ENCODE assay signal across 25 cellular contexts in genomic region chr2:106932644-106933043, GRCh38. TPM values are rescaled to one million over a fixed set of nuclear protein-coding genes. Genes with fewer than 3 reads are reported as not detected.
DNase-seq lines count a peak whose midpoint lies in the region; ATAC-seq and TF ChIP-seq lines count a peak whose summit lies in the region.
"Had no signal": no experiment of that assay in that cellular context is flagged by ENCODE, and none has a peak within 500 bp of the region (broad histone marks: within the 10 kb centered on the region; RNA-seq: fewer than 3 reads in every experiment).

No MANE protein-coding gene starts in this region.

- H3K36me3 ChIP-seq in RWPE2 (ENCODE audit: low read depth) (no peaks in the 10 kb centered on the region), endodermal cell (ENCODE audit: control insufficient read depth, insufficient read depth, low read length) (no peaks in the 10 kb centered on the region), osteoblast (ENCODE audit: insufficient read depth, low read length) (no peaks in the 10 kb centered on the region)
- H3K36me3 ChIP-seq: BE2C, SJSA1 had no signal

- H3K4me2 ChIP-seq in osteoblast (ENCODE audit: insufficient read depth, low read length), result no peak overlapping the region

- H3K4me1 ChIP-seq in RWPE2 (ENCODE audit: insufficient read depth, poor library complexity, severe bottlenecking) (no peaks in the 10 kb centered on the region), endodermal cell (ENCODE audit: control insufficient read depth, insufficient read depth, low read length) (no peaks in the 10 kb centered on the region), osteoblast (ENCODE audit: insufficient read depth, low read length) (no peaks in the 10 kb centered on the region)
- H3K4me1 ChIP-seq: BE2C, SJSA1 had no signal

- H3K27me3 Mint-ChIP-seq in endodermal cell (ENCODE audit: insufficient read depth), result no peaks in the 10 kb centered on the region
- H3K27me3 Mint-ChIP-seq: T-cell had no signal

- TF ChIP-seq CTCF in RWPE2 (IDR thresholded peaks at IDR 0.05; ENCODE audit: poor library complexity, severe bottlenecking) (peak; percentile 11), endodermal cell (conservative IDR thresholded peaks at IDR 0.05) (peak; percentile 21), osteoblast (IDR thresholded peaks at IDR 0.05; ENCODE audit: extremely low read depth, low read depth, low read length) (no peak), GM13976 (IDR thresholded peaks at IDR 0.05; ENCODE audit: borderline replicate concordance, control extremely low read depth, extremely low read depth, insufficient read depth, missing control alignments) (no peak)

- no peaks in the 10 kb centered on the region for H3K4me1 Mint-ChIP-seq in endodermal cell
- H3K4me1 Mint-ChIP-seq: T-cell had no signal

- no peaks in the 10 kb centered on the region for H3K9me3 ChIP-seq in RWPE2 (ENCODE audit: severe bottlenecking)
- H3K9me3 ChIP-seq in endodermal cell (ENCODE audit: control insufficient read depth, low read length), result no peaks in the 10 kb centered on the region
- H3K9me3 ChIP-seq in osteoblast (ENCODE audit: low read depth, low read length), result no peaks in the 10 kb centered on the region
- H3K9me3 ChIP-seq: BE2C, SJSA1 had no signal

- H3K4me3 ChIP-seq in RWPE2 (ENCODE audit: severe bottlenecking) (no peak overlapping the region), endodermal cell (ENCODE audit: low read length) (no peak overlapping the region), osteoblast (ENCODE audit: insufficient read depth, low read length) (no peak overlapping the region)
- H3K4me3 ChIP-seq: SJSA1 had no signal

- H3K27me3 ChIP-seq in RWPE2 (ENCODE audit: insufficient read depth, poor library complexity, severe bottlenecking) (no peaks in the 10 kb centered on the region), endodermal cell (ENCODE audit: control insufficient read depth, insufficient read depth, low read length, poor library complexity, severe bottlenecking) (no peaks in the 10 kb centered on the region), osteoblast (ENCODE audit: insufficient read depth, low read length) (no peaks in the 10 kb centered on the region)
- H3K27me3 ChIP-seq: BE2C, SJSA1 had no signal

- peak; percentile 5; the same call in 1 of the 2 replicates for TF ChIP-seq RAD21 in Ishikawa (IDR thresholded peaks at IDR 0.05; ENCODE audit: low read depth)

- DNase-seq in DMS 273 (lab: John Stamatoyannopoulos, UW; ENCODE audit: unreplicated experiment), result peak; percentile 4
- DNase-seq in DMS 273 treated with DMSO at 0.1 percent for 48 hours (lab: John Stamatoyannopoulos, UW), result no peak
- no peak for DNase-seq in RWPE2 (ENCODE audit: low spot score)
- no peak for DNase-seq in endodermal cell
- DNase-seq in osteoblast (ENCODE audit: insufficient read length, low spot score, missing footprints), result no peak
- DNase-seq in activated naive CD4-positive, alpha-beta T cell treated with anti-CD3 and anti-CD28 coated beads, Interleukin-2, amount 50 U/mL, for 16 hours, result no peak
- no peak for DNase-seq in GM13976 (ENCODE audit: low spot score)
- DNase-seq: ACHN, BE2C, Calu3, GDM1, MV-4-11, NCI-H1105, NCI-H1436 treated with DMSO at 0.1 percent for 48 hours, NCI-H187 treated with DMSO at 0.1 percent for 48 hours, NCI-H2107, NCI-H524, NCI-H774, T-cell had no signal

- no peak overlapping the region for H3K27ac ChIP-seq in RWPE2 (ENCODE audit: poor library complexity, severe bottlenecking)
- H3K27ac ChIP-seq in endodermal cell (ENCODE audit: low read depth, low read length), result no peak overlapping the region
- no peak overlapping the region for H3K27ac ChIP-seq in osteoblast (ENCODE audit: low read depth, low read length)
- H3K27ac ChIP-seq: 22Rv1, SJSA1 had no signal

- ATAC-seq in RWPE2 (ENCODE audit: low read depth), result no peak
- ATAC-seq: Right ventricle myocardium inferior, T-cell had no signal

- no peak overlapping the region for H3K27ac Mint-ChIP-seq in endodermal cell
- H3K27ac Mint-ChIP-seq: T-cell had no signal

- no peak overlapping the region for H2AFZ ChIP-seq in osteoblast (ENCODE audit: low read length)

- no peak overlapping the region for H3K9ac ChIP-seq in endodermal cell (ENCODE audit: extremely low read depth, low read length, poor library complexity, severe bottlenecking)

- no peaks in the 10 kb centered on the region for H4K20me1 ChIP-seq in osteoblast (ENCODE audit: insufficient read depth, low read length)

- peaks cover 5% of the 10 kb centered on the region for H3K9me3 Mint-ChIP-seq in endodermal cell

- no peak for TF ChIP-seq EP300 in Ishikawa (IDR thresholded peaks at IDR 0.05; ENCODE audit: borderline replicate concordance)

- no peaks in the 10 kb centered on the region for H3K79me2 ChIP-seq in osteoblast (ENCODE audit: insufficient read depth, low read length)

- no peak overlapping the region for H3K4me3 Mint-ChIP-seq in endodermal cell
- H3K4me3 Mint-ChIP-seq: T-cell had no signal

- H3K36me3 Mint-ChIP-seq in endodermal cell (ENCODE audit: low read depth), result no peaks in the 10 kb centered on the region
- H3K36me3 Mint-ChIP-seq: T-cell had no signal

- in situ Hi-C loops in GM13976 (cut with MboI; ENCODE audit: low sequenced_read_pairs, unreplicated experiment), result no loop called here

- 93% methylated on average over 3 of the region's 3 CpGs; no CpG with 5 or more reads in 1 of the 2 experiments for WGBS in endodermal cell (ENCODE audit: insufficient coverage in 1 of 2, insufficient read length in 1 of 2), 2 experiments

TF ChIP-seq in Ishikawa, 13 proteins besides CTCF, POLR2A, EP300 and RAD21:
- no peak for TF ChIP-seq TEAD4 (IDR thresholded peaks at IDR 0.05)
- TF ChIP-seq TAF1 (IDR thresholded peaks at IDR 0.05; ENCODE audit: low read depth), result no peak
- no peak for TF ChIP-seq EGR1 (IDR thresholded peaks at IDR 0.05)
- no peak for TF ChIP-seq NFIC (IDR thresholded peaks at IDR 0.05)
- TF ChIP-seq FOXM1 (IDR thresholded peaks at IDR 0.05; ENCODE audit: borderline replicate concordance, low read depth), result no peak
- no peak for TF ChIP-seq MAX (IDR thresholded peaks at IDR 0.05)
- no peak for TF ChIP-seq USF1 (IDR thresholded peaks at IDR 0.05)
- TF ChIP-seq TCF12 (IDR thresholded peaks at IDR 0.05; ENCODE audit: low read depth), result no peak

RNA-seq across cellular contexts. Expression of gene ST6GAL2, which starts 46.7 kb away (rescaled TPM):
- 10 to 100 TPM in 1 of 2 donors, 1 to 10 TPM in 1; 7.8 to 17.9 TPM for total RNA-seq in endodermal cell
- polyA plus RNA-seq in endodermal cell (2013, experiment 1 of 2), result 19.3 TPM
- 18.8 TPM for polyA plus RNA-seq in endodermal cell (2013, experiment 2 of 2)
- total RNA-seq in osteoblast, result 0.36 TPM in 1 of 2 replicates, not detected in the other
- total RNA-seq: Calu3, HT-29, OCI-LY7, SJSA1 had no signal

Comparison
In these comparisons a context has a peak if more than half of its experiments do, and no peak if none do; other contexts are left out.
1. CTCF ChIP-seq: peak in RWPE2 (single experiment) and endodermal cell (single experiment); none in osteoblast (single experiment) and GM13976 (single experiment).